ENCODE assay signal across 1 cellular context in genomic region chr15:43091859-43092258, GRCh38.
TF ChIP-seq lines count a peak whose summit lies in the region.

No MANE protein-coding gene starts in this region.

TF ChIP-seq in HepG2, 621 proteins besides CTCF, POLR2A, EP300 and RAD21 (continued from another document):
- TF ChIP-seq, protein P1, sequence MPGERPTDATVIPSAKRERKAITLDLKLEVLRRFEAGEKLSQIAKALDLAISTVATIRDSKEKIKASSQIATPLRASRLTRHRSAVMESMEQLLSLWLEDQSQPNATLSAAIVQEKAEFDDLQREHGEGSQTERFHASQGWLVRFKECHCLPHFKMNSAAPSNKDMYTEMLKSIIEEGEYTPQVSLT (CRISPR knock-in tag; IDR thresholded peaks at IDR 0.05; ENCODE audit: borderline replicate concordance, low read depth): no peak
